ENCODE assay signal across 15 cellular contexts in the genomic region with DNA sequence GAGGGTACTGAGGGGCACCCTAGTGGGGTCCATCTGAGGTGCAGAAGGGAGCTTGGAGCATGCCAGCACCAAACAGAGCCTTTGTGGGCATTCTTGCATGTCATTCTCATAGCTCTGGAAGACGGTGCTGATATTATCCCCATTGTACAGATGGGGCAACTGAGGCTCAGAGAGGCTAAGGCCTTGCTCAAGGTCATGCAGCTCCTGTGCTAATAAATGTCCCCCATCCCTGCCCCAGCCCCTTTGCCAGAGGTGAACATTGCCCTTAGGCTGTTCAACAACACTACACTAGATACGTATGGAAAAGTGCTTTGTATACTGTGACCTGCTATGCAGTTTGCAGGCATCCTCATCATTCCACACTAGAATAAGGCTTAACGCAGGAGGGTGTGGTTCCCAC.
"Had no signal": no experiment of that assay in that cellular context is flagged by ENCODE, and none has a peak within 500 bp of the region (broad histone marks: within the 10 kb centered on the region; RNA-seq: fewer than 3 reads in every experiment).

No MANE protein-coding gene starts in this region.

- H3K27ac ChIP-seq: epithelial cell of prostate, esophagus muscularis mucosa, left lung, lower lobe of right lung, neutrophil, testis, transverse colon had no signal

- H3K36me3 ChIP-seq: esophagus muscularis mucosa, gastrocnemius medialis, left lung, lower lobe of right lung, neutrophil, transverse colon had no signal

- ATAC-seq: effector memory CD8-positive, alpha-beta T cell; left lung; lower lobe of right lung; naive thymus-derived CD4-positive, alpha-beta T cell; stimulated activated naive CD8-positive, alpha-beta T cell treated with anti-CD3 and anti-CD28 coated beads, Interleukin-15, Interleukin-2, amounts not matched to agents 100 U/mL and 50 U/mL, for 24 hours had no signal

- H3K9me3 ChIP-seq: esophagus muscularis mucosa, gastrocnemius medialis, left lung, lower lobe of right lung, neutrophil, testis, transverse colon had no signal

- H3K27me3 ChIP-seq: esophagus muscularis mucosa, gastrocnemius medialis, testis, transverse colon had no signal

- H3K4me3 ChIP-seq: esophagus muscularis mucosa, gastrocnemius medialis, left lung, lower lobe of right lung, smooth muscle cell, testis, transverse colon had no signal

- DNase-seq: effector memory CD8-positive, alpha-beta T cell; lower lobe of right lung; mesenchymal stem cell; naive thymus-derived CD4-positive, alpha-beta T cell; nephron progenitor cell; stimulated activated CD4-positive, alpha-beta T cell treated with anti-CD3 and anti-CD28 coated beads, Interleukin-2, amount 100 ng/mL, for 48 hours; stimulated activated naive CD8-positive, alpha-beta T cell treated with anti-CD3 and anti-CD28 coated beads, Interleukin-15, Interleukin-2, amounts not matched to agents 100 U/mL and 50 U/mL, for 24 hours; testis; transverse colon had no signal

- H3K4me2 ChIP-seq: smooth muscle cell had no signal
